1 cellular context compared by ENCODE assay signal in genomic region chr12:388012-388411, GRCh38.
TF ChIP-seq lines count a peak whose summit lies in the region.

No MANE protein-coding gene starts in this region.

TF ChIP-seq in endothelial cell of umbilical vein, 7 proteins besides CTCF, POLR2A, EP300 and RAD21 (continued from another document):
- no peak for TF ChIP-seq FOS (IDR thresholded peaks at IDR 0.05; ENCODE audit: borderline replicate concordance, insufficient read depth, low read length)
- TF ChIP-seq JUN (IDR thresholded peaks at IDR 0.05; ENCODE audit: borderline replicate concordance, insufficient read depth, insufficient read length, low read depth), result no peak
- TF ChIP-seq GATA2 (IDR thresholded peaks at IDR 0.05; ENCODE audit: insufficient read depth, insufficient read length, low read depth, low read length), result no peak
